Comparison of ENCODE assay signal across 1 cellular context in genomic region chr1:212289262-212290077, GRCh38.
TF ChIP-seq lines count a peak whose summit lies in the region.

No MANE protein-coding gene starts in this region.

TF ChIP-seq in H1, 55 proteins besides CTCF, POLR2A, EP300 and RAD21 (continued from another document):
- no peak for TF ChIP-seq CHD7 (IDR thresholded peaks at IDR 0.05; ENCODE audit: insufficient replicate concordance, low read length)
- TF ChIP-seq CREB1 (IDR thresholded peaks at IDR 0.05): no peak
- peak in 1 of 2 experiments; percentile 65; a peak in 1 of 4 replicates for TF ChIP-seq HDAC2 (IDR thresholded peaks at IDR 0.05; ENCODE audit: borderline replicate concordance in 1 of 2, low read depth in 2 of 2, low read length in 2 of 2)
